20 cellular contexts compared by ENCODE assay signal in the genomic region with DNA sequence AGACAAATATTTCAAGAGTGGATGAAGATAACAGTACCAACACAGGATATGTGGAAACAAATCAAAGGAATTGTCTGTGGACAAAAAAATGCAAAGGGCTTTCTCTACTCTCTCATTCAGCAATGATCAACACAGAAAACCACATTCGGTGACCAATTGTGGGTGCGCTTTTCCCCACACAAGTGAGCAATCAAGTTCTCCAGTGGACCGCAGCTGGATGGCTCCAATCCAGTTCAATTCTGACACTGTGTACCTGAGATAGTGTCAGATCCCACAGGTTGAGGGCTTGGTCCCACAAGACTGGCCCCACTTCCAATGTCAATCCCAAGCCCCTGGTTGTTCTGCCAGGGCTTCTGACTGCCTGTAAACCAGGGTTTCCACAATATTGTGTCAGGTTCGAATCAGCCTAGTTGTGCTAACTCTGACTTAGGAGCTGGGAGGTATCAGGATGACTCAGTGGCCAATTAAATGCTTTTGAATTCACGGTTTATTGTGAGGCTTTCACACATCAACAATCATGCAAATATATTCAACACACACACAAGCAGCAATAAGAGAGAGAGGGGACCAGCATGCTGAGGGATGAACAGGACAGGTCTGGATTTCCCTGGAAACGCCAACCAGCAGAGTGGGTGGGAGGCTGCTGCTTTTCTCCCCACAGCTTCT.
DNase-seq lines count a peak whose midpoint lies in the region; ATAC-seq, FAIRE-seq and TF ChIP-seq lines count a peak whose summit lies in the region.
"Had no signal": no experiment of that assay in that cellular context is flagged by ENCODE, and none has a peak within 500 bp of the region (broad histone marks: within the 10 kb centered on the region; RNA-seq: fewer than 3 reads in every experiment).

No MANE protein-coding gene starts in this region.

- FAIRE-seq in GM19239 (lab: Jason Lieb, UNC): peak; percentile 18
- FAIRE-seq: TTC549 had no signal

- no peak for TF ChIP-seq CTCF in GM12865 (IDR thresholded peaks at IDR 0.05; ENCODE audit: insufficient read depth, low read depth, low read length, missing control alignments)

- H3K4me3 ChIP-seq in GM12865 (ENCODE audit: low read depth, low read length): no peak overlapping the region
- H3K4me3 ChIP-seq: adrenal gland; BLaER1 treated with 17β-estradiol and CSF1 and Interleukin-3, amounts not matched to agents 10 nM and 100 nM; lower lobe of right lung had no signal

- DNase-seq in GM12865 (ENCODE audit: low read depth) (peak; percentile 46), GM19239 (ENCODE audit: insufficient read length, low spot score) (no peak), T-helper 9 cell (no peak)
- no peak for DNase-seq in activated naive CD4-positive, alpha-beta T cell treated with anti-CD3 and anti-CD28 coated beads, Interleukin-2, amount 50 U/mL, for 16 hours
- DNase-seq: activated CD4-positive, alpha-beta T cell treated with anti-CD3 and anti-CD28 coated beads for 48 hours; activated effector memory CD4-positive, alpha-beta T cell treated with Interleukin-2 at 50 U/mL for 16 hours; adrenal gland; dermis blood vessel endothelial cell; foreskin fibroblast; KBM-7; lower lobe of right lung; NCI-H187 treated with DMSO at 0.1 percent for 48 hours; NK-92 treated with Interleukin-12 subunit alpha and Interleukin-12 subunit beta, amount 100 ng/mL, for 24 hours; occipital lobe had no signal

- ATAC-seq in HG02759 (IDR thresholded peaks at IDR 0.05; ENCODE audit: unreplicated experiment) (peak; percentile 82), HG03469 (IDR thresholded peaks at IDR 0.05; ENCODE audit: unreplicated experiment) (peak; percentile 58), HG03442 (IDR thresholded peaks at IDR 0.05; ENCODE audit: unreplicated experiment) (no peak), GM21390 (IDR thresholded peaks at IDR 0.05; ENCODE audit: unreplicated experiment) (no peak)
- ATAC-seq: lower lobe of right lung had no signal

Comparison
In these comparisons a context has a peak if more than half of its experiments do, and no peak if none do; other contexts are left out.
1. ATAC-seq: peak in HG02759 (single experiment) and HG03469 (single experiment); none in HG03442 (single experiment) and GM21390 (single experiment).